10 cellular contexts compared by ENCODE assay signal in the genomic region with DNA sequence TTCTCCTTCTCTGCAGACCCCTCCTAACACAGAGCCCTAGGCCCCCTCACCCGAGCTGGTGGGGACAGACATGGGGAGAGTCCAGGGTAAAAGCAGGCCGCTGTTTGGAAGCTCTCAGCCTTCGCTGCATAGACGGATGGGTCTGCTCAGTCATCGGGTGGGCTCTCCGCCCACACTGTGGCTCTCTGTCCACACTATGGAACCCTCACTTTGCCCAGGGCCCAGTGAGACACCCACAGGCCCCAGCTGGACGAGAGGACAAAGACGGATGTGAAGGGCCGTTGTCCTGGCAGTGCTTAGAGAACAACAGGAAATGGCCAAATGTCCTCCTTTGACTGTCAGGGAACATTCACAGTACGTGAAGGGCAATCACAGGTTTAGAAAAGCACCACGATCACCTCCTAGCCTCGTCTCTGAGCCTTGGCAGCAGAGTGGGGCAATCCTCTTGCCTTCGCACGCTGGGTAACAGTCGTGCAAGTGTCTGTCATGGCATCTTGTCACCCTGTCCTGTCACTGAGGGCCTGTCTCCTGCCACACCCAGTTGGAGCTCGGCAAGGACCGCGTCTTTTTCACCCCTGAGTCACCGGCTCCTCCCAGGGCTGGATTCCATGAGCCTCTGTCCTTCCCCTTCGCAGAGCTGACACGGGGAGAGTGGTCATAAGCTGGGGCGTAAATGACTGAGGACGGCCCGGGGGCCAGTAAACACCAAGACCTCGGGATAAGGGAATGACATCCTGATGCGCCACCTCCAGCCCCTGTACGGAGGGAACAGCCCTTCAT.
DNase-seq lines count a peak whose midpoint lies in the region; ATAC-seq lines count a peak whose summit lies in the region.
"Had no signal": no experiment of that assay in that cellular context is flagged by ENCODE, and none has a peak within 500 bp of the region (broad histone marks: within the 10 kb centered on the region; RNA-seq: fewer than 3 reads in every experiment).

No MANE protein-coding gene starts in this region.

- ATAC-seq in naive thymus-derived CD4-positive, alpha-beta T cell: peak; percentile 76
- ATAC-seq: left lobe of liver had no signal

- DNase-seq in AG20443 (ENCODE audit: low spot score): peak; percentile 90
- peak; percentile 72 for DNase-seq in HT-29 (ENCODE audit: low spot score)
- DNase-seq in naive thymus-derived CD4-positive, alpha-beta T cell: no peak
- no peak for DNase-seq in activated CD8-positive, alpha-beta memory T cell treated with anti-CD3 and anti-CD28 coated beads for 24 hours
- DNase-seq in NCI-H2171 (lab: John Stamatoyannopoulos, UW): no peak
- DNase-seq in activated effector memory CD4-positive, alpha-beta T cell treated with Interleukin-2 at 50 U/mL for 16 hours: no peak
- no peak for DNase-seq in activated effector memory CD4-positive, alpha-beta T cell treated with anti-CD3 and anti-CD28 coated beads, Interleukin-2, amount 50 U/mL, for 16 hours
- DNase-seq: DMS53 had no signal

- peak overlapping the region; percentile 48 for H3K27ac ChIP-seq in duodenal mucosa (ENCODE audit: low read depth, low read length)
- no peak overlapping the region for H3K27ac ChIP-seq in naive thymus-derived CD4-positive, alpha-beta T cell (ENCODE audit: low read depth, low read length)

- peak overlapping the region in 1 of 9 donors; percentile 36 for H3K27ac Mint-ChIP-seq in naive thymus-derived CD4-positive, alpha-beta T cell

- CTCF ChIA-PET in naive thymus-derived CD4-positive, alpha-beta T cell (lab: Charles Lee): no interaction called here

- no peaks in the 10 kb centered on the region for H3K9me3 Mint-ChIP-seq in naive thymus-derived CD4-positive, alpha-beta T cell

- H3K27me3 ChIP-seq in duodenal mucosa (ENCODE audit: control insufficient read depth in 1 of 2, insufficient read depth in 2 of 2, low read length in 2 of 2): no peaks in the 10 kb centered on the region
- H3K27me3 ChIP-seq in naive thymus-derived CD4-positive, alpha-beta T cell (ENCODE audit: control insufficient read depth in 2 of 2, insufficient read depth in 2 of 2, low read length in 2 of 2): no peaks in the 10 kb centered on the region

- H3K4me3 ChIP-seq in duodenal mucosa (ENCODE audit: low read depth in 1 of 2, low read length in 2 of 2): no peak overlapping the region
- H3K4me3 ChIP-seq in naive thymus-derived CD4-positive, alpha-beta T cell (ENCODE audit: low read length): no peak overlapping the region

- no peaks in the 10 kb centered on the region for H3K9me3 ChIP-seq in duodenal mucosa (ENCODE audit: control insufficient read depth in 1 of 2, low read length in 2 of 2)
- H3K9me3 ChIP-seq in naive thymus-derived CD4-positive, alpha-beta T cell (ENCODE audit: control insufficient read depth in 2 of 3, low read length in 3 of 3): no peaks in the 10 kb centered on the region

- no peaks in the 10 kb centered on the region for H3K27me3 Mint-ChIP-seq in naive thymus-derived CD4-positive, alpha-beta T cell

- no peak overlapping the region for H3K4me3 Mint-ChIP-seq in naive thymus-derived CD4-positive, alpha-beta T cell

- H3K36me3 ChIP-seq in duodenal mucosa (ENCODE audit: control insufficient read depth in 1 of 2, insufficient read depth in 2 of 2, low read length in 2 of 2): no peaks in the 10 kb centered on the region
- H3K36me3 ChIP-seq in naive thymus-derived CD4-positive, alpha-beta T cell (ENCODE audit: control insufficient read depth in 2 of 3, insufficient read depth in 3 of 3, low read length in 3 of 3): peaks cover 0 to 8% (median 0%) of the 10 kb centered on the region in 3 experiments

- POLR2A ChIA-PET in naive thymus-derived CD4-positive, alpha-beta T cell (lab: Charles Lee): no interaction called here

- H3K4me1 Mint-ChIP-seq in naive thymus-derived CD4-positive, alpha-beta T cell: peaks cover 0 to 18% (median 7%) of the 10 kb centered on the region in 7 donors

- H3K4me1 ChIP-seq in duodenal mucosa (ENCODE audit: control insufficient read depth in 1 of 2, insufficient read depth in 2 of 2, low read length in 2 of 2): peaks cover 19 to 23% of the 10 kb centered on the region in 2 donors
- peaks cover 0 to 4% of the 10 kb centered on the region in 2 donors for H3K4me1 ChIP-seq in naive thymus-derived CD4-positive, alpha-beta T cell (ENCODE audit: control insufficient read depth in 2 of 2, insufficient read depth in 2 of 2, low read length in 2 of 2)

- intact Hi-C loops in naive thymus-derived CD4-positive, alpha-beta T cell (cut with micrococcal nuclease): no loop called here

- peak overlapping the region in 1 of 2 donors; percentile 15 for H3K9ac ChIP-seq in duodenal mucosa (ENCODE audit: low read depth in 1 of 2, low read length in 2 of 2)

- peaks cover 0 to 4% (median 0%) of the 10 kb centered on the region in 5 donors for H3K36me3 Mint-ChIP-seq in naive thymus-derived CD4-positive, alpha-beta T cell

Comparison
In these comparisons a context has a peak if more than half of its experiments do, and no peak if none do; other contexts are left out.
1. DNase-seq: peak in AG20443 (single experiment) and HT-29 (single experiment); none in naive thymus-derived CD4-positive, alpha-beta T cell (0 of 9), activated CD8-positive, alpha-beta memory T cell treated with anti-CD3 and anti-CD28 coated beads for 24 hours (single experiment), NCI-H2171 (single experiment), activated effector memory CD4-positive, alpha-beta T cell treated with Interleukin-2 at 50 U/mL for 16 hours (single experiment) and activated effector memory CD4-positive, alpha-beta T cell treated with anti-CD3 and anti-CD28 coated beads, Interleukin-2, amount 50 U/mL, for 16 hours (single experiment).